13 cellular contexts compared by ENCODE assay signal in the genomic region with DNA sequence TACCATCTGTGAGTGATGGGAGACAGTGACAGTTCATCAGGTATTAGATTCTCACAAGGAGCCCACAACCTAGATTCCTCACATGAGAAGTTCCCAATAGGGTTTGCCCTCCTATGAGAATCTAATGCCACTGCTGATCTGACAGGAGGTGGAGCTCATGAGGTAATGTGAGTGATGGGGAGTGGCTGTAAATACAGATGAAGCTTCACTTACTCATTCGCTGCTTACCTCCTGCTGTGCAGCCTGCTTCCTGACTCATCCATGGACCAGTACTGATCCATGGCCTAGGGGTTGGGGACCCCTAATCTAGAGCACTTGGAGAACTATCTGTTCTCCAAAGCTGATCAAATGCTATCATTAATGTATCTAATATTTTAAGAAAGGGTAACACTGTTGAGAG. TPM values are rescaled to one million over a fixed set of nuclear protein-coding genes. Genes with fewer than 3 reads are reported as not detected.
DNase-seq lines count a peak whose midpoint lies in the region; ATAC-seq and TF ChIP-seq lines count a peak whose summit lies in the region.
"Had no signal": no experiment of that assay in that cellular context is flagged by ENCODE, and none has a peak within 500 bp of the region (broad histone marks: within the 10 kb centered on the region; RNA-seq: fewer than 3 reads in every experiment).

No MANE protein-coding gene starts in this region.

- POLR2A ChIA-PET in CD4-positive, alpha-beta T cell (lab: Charles Lee), result interaction anchor here (0.7 to 7.6 kb wide), 14 partner anchors 9 to 74 kb away, joined by 3 to 49 read pairs (median 4); no protein-coding TSS in a partner anchor
- POLR2A ChIA-PET in activated CD8-positive, alpha-beta T cell treated with anti-CD3 and anti-CD28 coated beads for 36 hours (lab: Charles Lee), result interaction anchor here (1.0 to 18.7 kb wide), 8 partner anchors 8 to 54 kb away, joined by 3 to 738 read pairs (median 6); a partner anchor contains a TSS

- WGBS in esophagus squamous epithelium, 2 donors, result 67% methylated on average over 1 of the region's 1 CpG

- peak; percentile 39 for ATAC-seq in CD4-positive, alpha-beta T cell (ENCODE audit: poor library complexity)
- ATAC-seq in activated CD8-positive, alpha-beta T cell treated with anti-CD3 and anti-CD28 coated beads for 36 hours, result peak; percentile 70
- ATAC-seq in GM18511 (IDR thresholded peaks at IDR 0.05; ENCODE audit: unreplicated experiment), result no peak
- no peak for ATAC-seq in GM21360 (IDR thresholded peaks at IDR 0.05; ENCODE audit: unreplicated experiment)
- ATAC-seq: left ventricle myocardium superior had no signal

- H3K36me3 Mint-ChIP-seq in CD4-positive, alpha-beta T cell (ENCODE audit: low read depth), result peaks cover 100% of the 10 kb centered on the region
- peaks cover 96% of the 10 kb centered on the region for H3K36me3 Mint-ChIP-seq in activated CD8-positive, alpha-beta T cell treated with anti-CD3 and anti-CD28 coated beads for 36 hours (ENCODE audit: low read depth)

- H3K27ac ChIP-seq in CD4-positive, alpha-beta T cell (ENCODE audit: low read depth, low read length), result no peak overlapping the region
- no peak overlapping the region for H3K27ac ChIP-seq in esophagus squamous epithelium
- H3K27ac ChIP-seq: cardiac muscle cell had no signal

- peaks cover 12% of the 10 kb centered on the region for H3K9me3 Mint-ChIP-seq in CD4-positive, alpha-beta T cell
- peaks cover 28% of the 10 kb centered on the region for H3K9me3 Mint-ChIP-seq in activated CD8-positive, alpha-beta T cell treated with anti-CD3 and anti-CD28 coated beads for 36 hours

- H3K27me3 ChIP-seq in CD4-positive, alpha-beta T cell (ENCODE audit: control insufficient read depth, insufficient read depth, low read length), result no peaks in the 10 kb centered on the region
- H3K27me3 ChIP-seq in esophagus squamous epithelium, result no peaks in the 10 kb centered on the region
- H3K27me3 ChIP-seq: cardiac muscle cell had no signal

- H3K4me3 ChIP-seq in esophagus squamous epithelium, result no peak overlapping the region
- H3K4me3 ChIP-seq: cardiac muscle cell had no signal

- H3K4me3 Mint-ChIP-seq in CD4-positive, alpha-beta T cell, result peak overlapping the region; percentile 7
- H3K4me3 Mint-ChIP-seq in activated CD8-positive, alpha-beta T cell treated with anti-CD3 and anti-CD28 coated beads for 36 hours, result no peak overlapping the region

- H3K9me3 ChIP-seq in CD4-positive, alpha-beta T cell (ENCODE audit: control insufficient read depth, low read length), result peaks cover 26% of the 10 kb centered on the region
- no peaks in the 10 kb centered on the region for H3K9me3 ChIP-seq in esophagus squamous epithelium

- H3K36me3 ChIP-seq in esophagus squamous epithelium, result peaks cover 0 to 66% (median 0%) of the 10 kb centered on the region in 3 donors

- peak overlapping the region; percentile 81 for H3K27ac Mint-ChIP-seq in CD4-positive, alpha-beta T cell
- peak overlapping the region; percentile 42 for H3K27ac Mint-ChIP-seq in activated CD8-positive, alpha-beta T cell treated with anti-CD3 and anti-CD28 coated beads for 36 hours

- TF ChIP-seq POLR2A in esophagus squamous epithelium (IDR thresholded peaks at IDR 0.05), result no peak

- no peak for TF ChIP-seq CTCF in CD4-positive, alpha-beta T cell (IDR thresholded peaks at IDR 0.05)
- no peak for TF ChIP-seq CTCF in activated CD8-positive, alpha-beta T cell treated with anti-CD3 and anti-CD28 coated beads for 36 hours (IDR thresholded peaks at IDR 0.05)
- TF ChIP-seq CTCF in esophagus squamous epithelium (IDR thresholded peaks at IDR 0.05), result no peak

- intact Hi-C loops in CD4-positive, alpha-beta T cell (cut with DNase I, micrococcal nuclease), result loop anchor here in 1 of 2 experiments (5.0 kb wide), 1 partner anchor 50 kb away; no protein-coding TSS in a partner anchor
- intact Hi-C loops in activated CD8-positive, alpha-beta T cell treated with anti-CD3 and anti-CD28 coated beads for 36 hours (cut with micrococcal nuclease), result no loop called here
- intact Hi-C loops in esophagus squamous epithelium (cut with DNase I), result no loop called here

- no peaks in the 10 kb centered on the region for H3K27me3 Mint-ChIP-seq in CD4-positive, alpha-beta T cell
- no peaks in the 10 kb centered on the region for H3K27me3 Mint-ChIP-seq in activated CD8-positive, alpha-beta T cell treated with anti-CD3 and anti-CD28 coated beads for 36 hours

- H3K4me1 ChIP-seq in esophagus squamous epithelium, result no peaks in the 10 kb centered on the region

- CTCF ChIA-PET in CD4-positive, alpha-beta T cell (lab: Charles Lee), result interaction anchor here (1.3 to 2.4 kb wide), 3 partner anchors 10 to 56 kb away, joined by 5 to 10 read pairs (median 10); no protein-coding TSS in a partner anchor
- CTCF ChIA-PET in activated CD8-positive, alpha-beta T cell treated with anti-CD3 and anti-CD28 coated beads for 36 hours (lab: Charles Lee), result interaction anchor here (0.8 to 2.0 kb wide), 5 partner anchors 15 to 56 kb away, joined by 3 to 9 read pairs (median 7); no protein-coding TSS in a partner anchor

- peaks cover 73% of the 10 kb centered on the region for H3K4me1 Mint-ChIP-seq in CD4-positive, alpha-beta T cell (ENCODE audit: low read depth)
- peaks cover 74% of the 10 kb centered on the region for H3K4me1 Mint-ChIP-seq in activated CD8-positive, alpha-beta T cell treated with anti-CD3 and anti-CD28 coated beads for 36 hours (ENCODE audit: low read depth)

- DNase-seq in CD4-positive, alpha-beta T cell, result no peak
- DNase-seq in HCEC 1CT (peak; percentile 84), glomerular visceral epithelial cell (ENCODE audit: extremely low spot score) (peak; percentile 61), esophagus squamous epithelium (lab: John Stamatoyannopoulos, UW) (no peak)
- peak; percentile 43 for DNase-seq in activated CD8-positive, alpha-beta T cell treated with anti-CD3 and anti-CD28 coated beads for 36 hours
- DNase-seq in NK-92 treated with Interleukin-12 subunit alpha and Interleukin-12 subunit beta, amount 100 ng/mL, for 24 hours (lab: John Stamatoyannopoulos, UW), result no peak
- DNase-seq: Caco-2, left ventricle myocardium superior, substantia nigra had no signal

RNA-seq across cellular contexts. Expression of a gene that starts 17.7 kb away (rescaled TPM):
- total RNA-seq in CD4-positive, alpha-beta T cell, result 100 to 1,000 TPM; 121 to 122 TPM
- 100 to 1,000 TPM; 240 to 259 TPM for total RNA-seq in activated CD8-positive, alpha-beta T cell treated with anti-CD3 and anti-CD28 coated beads for 36 hours
- total RNA-seq in esophagus squamous epithelium, result 10 to 100 TPM in 1 of 4 donors, 1 to 10 TPM in 3; 1.6 to 11.8 (median 4.3) TPM

RNA-seq across cellular contexts. Expression of a gene that starts 45.7 kb away (rescaled TPM):
- 1 to 10 TPM in 1 of 2 experiments, under 1 TPM in 1; 0.44 to 1.7 TPM for total RNA-seq in CD4-positive, alpha-beta T cell
- 1 to 10 TPM; 6.0 to 8.5 TPM for total RNA-seq in activated CD8-positive, alpha-beta T cell treated with anti-CD3 and anti-CD28 coated beads for 36 hours
- total RNA-seq in esophagus squamous epithelium, result 1 to 10 TPM in 1 of 4 donors, not detected in 3; 1.1 TPM
- total RNA-seq: Caco-2, cardiac muscle cell, left ventricle myocardium superior, osteocyte had no signal

Comparison
In these comparisons a context has a peak if more than half of its experiments do, and no peak if none do; other contexts are left out.
1. ATAC-seq: peak in CD4-positive, alpha-beta T cell (single experiment) and activated CD8-positive, alpha-beta T cell treated with anti-CD3 and anti-CD28 coated beads for 36 hours (single experiment); none in GM18511 (single experiment) and GM21360 (single experiment).
2. DNase-seq: peak in HCEC 1CT (single experiment), activated CD8-positive, alpha-beta T cell treated with anti-CD3 and anti-CD28 coated beads for 36 hours (single experiment) and glomerular visceral epithelial cell (single experiment); none in CD4-positive, alpha-beta T cell (0 of 10), esophagus squamous epithelium (single experiment) and NK-92 treated with Interleukin-12 subunit alpha and Interleukin-12 subunit beta, amount 100 ng/mL, for 24 hours (single experiment).
3. RNA of a gene that starts 17.7 kb away (total RNA-seq): 240 to 259 TPM in activated CD8-positive, alpha-beta T cell treated with anti-CD3 and anti-CD28 coated beads for 36 hours and 121 to 122 TPM in CD4-positive, alpha-beta T cell; 1.6 to 11.8 TPM in esophagus squamous epithelium; every median in the first group is over 4 times any median in the second.